9 cellular contexts compared by ENCODE assay signal in the genomic region with DNA sequence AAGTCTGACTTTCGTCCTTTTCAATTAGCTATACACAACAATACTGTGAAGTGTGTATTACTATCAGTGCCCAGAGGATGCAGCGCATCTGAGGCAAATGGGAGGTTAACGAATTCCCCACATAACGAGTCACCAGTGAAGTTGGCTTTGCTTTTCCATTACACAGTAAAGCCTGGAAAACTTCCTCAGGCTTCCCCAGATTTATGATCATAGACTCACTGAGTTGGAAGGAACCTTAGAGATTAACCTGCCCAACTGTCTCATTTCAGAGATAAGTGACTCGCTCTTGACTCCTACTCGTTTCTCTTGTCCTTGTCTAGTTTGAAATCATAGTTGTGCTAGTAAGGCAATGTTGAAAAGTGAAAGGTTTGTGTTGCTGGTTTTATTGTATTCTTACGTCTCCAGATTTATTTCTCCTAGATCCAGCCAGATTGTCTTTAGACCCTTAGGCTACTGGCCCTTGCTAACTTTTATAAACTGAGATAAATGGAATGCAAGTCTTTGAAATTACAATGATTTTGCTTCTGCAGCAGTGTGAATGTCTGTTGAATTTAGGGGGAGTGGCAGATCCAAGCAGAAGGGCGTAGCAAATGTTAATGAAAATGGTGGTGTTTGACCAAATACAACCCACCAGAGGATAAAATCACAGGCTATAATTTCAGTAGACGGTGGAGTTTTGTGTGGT. TPM values are rescaled to one million over a fixed set of nuclear protein-coding genes. Genes with fewer than 3 reads are reported as not detected.
DNase-seq lines count a peak whose midpoint lies in the region; ATAC-seq, FAIRE-seq and TF ChIP-seq lines count a peak whose summit lies in the region.
"Had no signal": no experiment of that assay in that cellular context is flagged by ENCODE, and none has a peak within 500 bp of the region (broad histone marks: within the 10 kb centered on the region; RNA-seq: fewer than 3 reads in every experiment).

No MANE protein-coding gene starts in this region.

- H3K9me3 ChIP-seq in A673 (ENCODE audit: low read depth, low read length, poor library complexity, severe bottlenecking), result no peaks in the 10 kb centered on the region
- H3K9me3 ChIP-seq in right atrium auricular region, result no peaks in the 10 kb centered on the region

- H3K27me3 ChIP-seq in A673 (replicated peaks; ENCODE audit: insufficient read depth, low read depth, low read length, poor library complexity) (no peaks in the 10 kb centered on the region), right atrium auricular region (no peaks in the 10 kb centered on the region)

- no peak for ATAC-seq in HG03139 (IDR thresholded peaks at IDR 0.05; ENCODE audit: unreplicated experiment)

- intact Hi-C loops in A673 (cut with micrococcal nuclease; ENCODE audit: unreplicated experiment), result no loop called here

- CTCF ChIA-PET in A673 (lab: Charles Lee), result no interaction called here

- TF ChIP-seq CTCF in A673 (conservative IDR thresholded peaks at IDR 0.05; ENCODE audit: low read depth, low read length) (no peak), fibroblast of the aortic adventitia (IDR thresholded peaks at IDR 0.05; ENCODE audit: insufficient read depth, low read length) (no peak), right atrium auricular region (IDR thresholded peaks at IDR 0.05) (no peak)

- no peaks in the 10 kb centered on the region for H3K36me3 ChIP-seq in A673 (ENCODE audit: insufficient read depth, low read length, poor library complexity, severe bottlenecking)
- no peaks in the 10 kb centered on the region for H3K36me3 ChIP-seq in right atrium auricular region

- BruUV-seq in A673 (replicated peaks; lab: Mats Ljungman, UMichigan), result no TSS peak

- FAIRE-seq in RCC 7860 (lab: Jason Lieb, UNC), result no peak

- POLR2A ChIA-PET in A673 (lab: Charles Lee; ENCODE audit: low non-redundant PET), result no interaction called here

- no peaks in the 10 kb centered on the region for H3K4me1 ChIP-seq in A673 (ENCODE audit: insufficient read depth, low read length, poor library complexity, severe bottlenecking)
- H3K4me1 ChIP-seq in right atrium auricular region, result no peaks in the 10 kb centered on the region

- DNase-seq in A673 (ENCODE audit: low spot score) (peak; percentile 20), GM04503 (ENCODE audit: low read depth) (peak; percentile 68), RCC 7860 (ENCODE audit: low spot score) (peak; percentile 86), fibroblast of the aortic adventitia (ENCODE audit: low read depth) (peak; percentile 83), right atrium auricular region (ENCODE audit: low spot score) (no peak), activated gamma-delta T cell treated with Interleukin-2 at 50 U/mL for 16 hours (no peak), NCI-H510A treated with DMSO at 0.1 percent for 48 hours (lab: John Stamatoyannopoulos, UW) (no peak)

- H3K4me3 ChIP-seq in A673 (ENCODE audit: low read depth, low read length, poor library complexity, severe bottlenecking), result no peak overlapping the region
- H3K4me3 ChIP-seq in fibroblast of the aortic adventitia (ENCODE audit: low read depth, low read length), result no peak overlapping the region
- H3K4me3 ChIP-seq in right atrium auricular region, result no peak overlapping the region

- H3K27ac ChIP-seq in A673 (ENCODE audit: low read depth, low read length, poor library complexity, severe bottlenecking) (no peak overlapping the region), right atrium auricular region (no peak overlapping the region)
- H3K27ac ChIP-seq: RWPE1 had no signal

RNA-seq across cellular contexts. Expression of gene S1PR1, which starts 17.3 kb away (rescaled TPM):
- 0.85 and 1.1 TPM in 2 replicates for total RNA-seq in A673 (2021)
- 2.8 and 5.5 TPM in 2 replicates for total RNA-seq in fibroblast of the aortic adventitia (ENCODE audit: low replicate concordance)
- total RNA-seq in right atrium auricular region, result 100 to 1,000 TPM in 1 of 2 donors, 10 to 100 TPM in 1; 92.2 to 125 TPM

Comparison
In these comparisons a context has a peak if more than half of its experiments do, and no peak if none do; other contexts are left out.
1. DNase-seq: peak in A673 (single experiment), GM04503 (single experiment), RCC 7860 (single experiment) and fibroblast of the aortic adventitia (single experiment); none in right atrium auricular region (single experiment), activated gamma-delta T cell treated with Interleukin-2 at 50 U/mL for 16 hours (single experiment) and NCI-H510A treated with DMSO at 0.1 percent for 48 hours (single experiment).
2. RNA of gene S1PR1, which starts 17.3 kb away (total RNA-seq): 92.2 to 125 TPM in right atrium auricular region; 2.8 to 5.5 TPM in fibroblast of the aortic adventitia and 0.85 to 1.1 TPM in A673; every median in the first group is over 10 times any median in the second.